ENCODE assay signal across 8 cellular contexts in genomic region chr19:42402376-42403116, GRCh38. TPM values are rescaled to one million over a fixed set of nuclear protein-coding genes. Genes with fewer than 3 reads are reported as not detected.
DNase-seq lines count a peak whose midpoint lies in the region; ATAC-seq and FAIRE-seq lines count a peak whose summit lies in the region.

No MANE protein-coding gene starts in this region.

- POLR2A ChIA-PET in activated CD4-positive, alpha-beta T cell treated with anti-CD3 and anti-CD28 coated beads, Interleukin-2, amount 10 ng/mL, durations not matched to agents 7 days and 5 days (lab: Charles Lee) = no interaction called here
- POLR2A ChIA-PET in activated CD4-positive, alpha-beta memory T cell treated with anti-CD3 and anti-CD28 coated beads, Interleukin-2, amount 10 ng/mL, durations not matched to agents 7 days and 5 days (lab: Charles Lee) = interaction anchor here (2.1 kb wide), 1 partner anchor 8 kb away, joined by 4 read pairs; no protein-coding TSS in a partner anchor

- H3K36me3 ChIP-seq in iPS-15b (ENCODE audit: control insufficient read depth, insufficient read depth, low read length) (peaks cover 3% of the 10 kb centered on the region), stomach smooth muscle (ENCODE audit: control insufficient read depth in 2 of 2, insufficient read depth in 2 of 2, low read length in 2 of 2) (no peaks in the 10 kb centered on the region)

- H3K9ac ChIP-seq in iPS-15b (ENCODE audit: low read depth, low read length) (peak overlapping the region; percentile 60), stomach smooth muscle (ENCODE audit: low read length in 2 of 2) (peak overlapping the region in 1 of 2 donors; percentile 77)

- H3K4me3 ChIP-seq in iPS-15b (ENCODE audit: low read depth, low read length) (peak overlapping the region; percentile 76), stomach smooth muscle (ENCODE audit: low read length in 2 of 2) (peak overlapping the region; percentile 66 to 77)

- H3K9me3 ChIP-seq in iPS-15b (ENCODE audit: control insufficient read depth, insufficient read depth, low read length) = no peaks in the 10 kb centered on the region
- H3K9me3 ChIP-seq in stomach smooth muscle (ENCODE audit: control insufficient read depth in 2 of 2, low read length in 2 of 2) = no peaks in the 10 kb centered on the region

- H3K27me3 ChIP-seq in iPS-15b (ENCODE audit: control insufficient read depth, insufficient read depth, low read length) (peaks cover 13% of the 10 kb centered on the region), stomach smooth muscle (ENCODE audit: control insufficient read depth in 1 of 2, insufficient read depth in 2 of 2, low read length in 2 of 2) (no peaks in the 10 kb centered on the region)

- CTCF ChIA-PET in activated CD4-positive, alpha-beta T cell treated with anti-CD3 and anti-CD28 coated beads, Interleukin-2, amount 10 ng/mL, durations not matched to agents 7 days and 5 days (lab: Charles Lee) = interaction anchor here (0.7 kb wide), 1 partner anchor 18 kb away, joined by 3 read pairs; no protein-coding TSS in a partner anchor
- CTCF ChIA-PET in activated CD4-positive, alpha-beta memory T cell treated with anti-CD3 and anti-CD28 coated beads, Interleukin-2, amount 10 ng/mL, durations not matched to agents 7 days and 5 days (lab: Charles Lee) = interaction anchor here (1.3 to 1.9 kb wide), 3 partner anchors 18 to 39 kb away, joined by 4 to 9 read pairs (median 8); no protein-coding TSS in a partner anchor

- no peaks in the 10 kb centered on the region for H3K27me3 Mint-ChIP-seq in activated CD4-positive, alpha-beta T cell treated with anti-CD3 and anti-CD28 coated beads, Interleukin-2, amount 10 ng/mL, durations not matched to agents 7 days and 5 days
- no peaks in the 10 kb centered on the region for H3K27me3 Mint-ChIP-seq in activated CD4-positive, alpha-beta memory T cell treated with anti-CD3 and anti-CD28 coated beads, Interleukin-2, amount 10 ng/mL, durations not matched to agents 7 days and 5 days

- H3K36me3 Mint-ChIP-seq in activated CD4-positive, alpha-beta T cell treated with anti-CD3 and anti-CD28 coated beads, Interleukin-2, amount 10 ng/mL, durations not matched to agents 7 days and 5 days (ENCODE audit: low read depth) = peaks cover 13% of the 10 kb centered on the region
- peaks cover 32% of the 10 kb centered on the region for H3K36me3 Mint-ChIP-seq in activated CD4-positive, alpha-beta memory T cell treated with anti-CD3 and anti-CD28 coated beads, Interleukin-2, amount 10 ng/mL, durations not matched to agents 7 days and 5 days (ENCODE audit: low read depth)

- H3K9me3 Mint-ChIP-seq in activated CD4-positive, alpha-beta T cell treated with anti-CD3 and anti-CD28 coated beads, Interleukin-2, amount 10 ng/mL, durations not matched to agents 7 days and 5 days = no peaks in the 10 kb centered on the region
- no peaks in the 10 kb centered on the region for H3K9me3 Mint-ChIP-seq in activated CD4-positive, alpha-beta memory T cell treated with anti-CD3 and anti-CD28 coated beads, Interleukin-2, amount 10 ng/mL, durations not matched to agents 7 days and 5 days

- peak overlapping the region; percentile 19 for H3K27ac Mint-ChIP-seq in activated CD4-positive, alpha-beta T cell treated with anti-CD3 and anti-CD28 coated beads, Interleukin-2, amount 10 ng/mL, durations not matched to agents 7 days and 5 days
- H3K27ac Mint-ChIP-seq in activated CD4-positive, alpha-beta memory T cell treated with anti-CD3 and anti-CD28 coated beads, Interleukin-2, amount 10 ng/mL, durations not matched to agents 7 days and 5 days = no peak overlapping the region

- H3K4me3 Mint-ChIP-seq in activated CD4-positive, alpha-beta T cell treated with anti-CD3 and anti-CD28 coated beads, Interleukin-2, amount 10 ng/mL, durations not matched to agents 7 days and 5 days = peak overlapping the region; percentile 67
- H3K4me3 Mint-ChIP-seq in activated CD4-positive, alpha-beta memory T cell treated with anti-CD3 and anti-CD28 coated beads, Interleukin-2, amount 10 ng/mL, durations not matched to agents 7 days and 5 days = peak overlapping the region; percentile 64

- no peak for ATAC-seq in HG02798 (IDR thresholded peaks at IDR 0.05; ENCODE audit: poor library complexity, unreplicated experiment)

- H3K4me1 Mint-ChIP-seq in activated CD4-positive, alpha-beta T cell treated with anti-CD3 and anti-CD28 coated beads, Interleukin-2, amount 10 ng/mL, durations not matched to agents 7 days and 5 days = peaks cover 31% of the 10 kb centered on the region
- peaks cover 29% of the 10 kb centered on the region for H3K4me1 Mint-ChIP-seq in activated CD4-positive, alpha-beta memory T cell treated with anti-CD3 and anti-CD28 coated beads, Interleukin-2, amount 10 ng/mL, durations not matched to agents 7 days and 5 days

- H3K27ac ChIP-seq in stomach smooth muscle (ENCODE audit: low read length) = no peak overlapping the region

- no peak for DNase-seq in activated CD4-positive, alpha-beta T cell treated with anti-CD3 and anti-CD28 coated beads, Interleukin-2, amount 10 ng/mL, durations not matched to agents 7 days and 5 days
- DNase-seq in activated CD4-positive, alpha-beta T cell treated with anti-CD3 and anti-CD28 coated beads for 1 hour = no peak
- no peak for DNase-seq in activated CD4-positive, alpha-beta memory T cell treated with anti-CD3 and anti-CD28 coated beads, Interleukin-2, amount 10 ng/mL, durations not matched to agents 7 days and 5 days
- no peak for DNase-seq in HTR-8/SVneo (ENCODE audit: insufficient read length, low spot score)
- DNase-seq in activated CD8-positive, alpha-beta memory T cell treated with anti-CD3 and anti-CD28 coated beads, Interleukin-2, amount 50 U/mL, for 4 hours = no peak

- peaks cover 3% of the 10 kb centered on the region for H3K4me1 ChIP-seq in iPS-15b (ENCODE audit: control insufficient read depth, insufficient read depth, low read length)
- peaks cover 15% of the 10 kb centered on the region for H3K4me1 ChIP-seq in stomach smooth muscle (ENCODE audit: control insufficient read depth, insufficient read depth, low read length)

- FAIRE-seq in HTR-8/SVneo (lab: Jason Lieb, UNC) = no peak

RNA-seq across cellular contexts. Expression of gene CNFN, which starts 12.4 kb away (rescaled TPM):
- not detected for total RNA-seq in activated CD4-positive, alpha-beta T cell treated with anti-CD3 and anti-CD28 coated beads, Interleukin-2, amount 10 ng/mL, durations not matched to agents 7 days and 5 days
- total RNA-seq in activated CD4-positive, alpha-beta memory T cell treated with anti-CD3 and anti-CD28 coated beads, Interleukin-2, amount 10 ng/mL, durations not matched to agents 7 days and 5 days = not detected

RNA-seq across cellular contexts. Expression of gene LIPE, which starts 24.6 kb away (rescaled TPM):
- total RNA-seq in activated CD4-positive, alpha-beta T cell treated with anti-CD3 and anti-CD28 coated beads, Interleukin-2, amount 10 ng/mL, durations not matched to agents 7 days and 5 days = 10 to 100 TPM; 27.7 to 29.5 TPM
- 10 to 100 TPM; 34.7 to 37.2 TPM for total RNA-seq in activated CD4-positive, alpha-beta memory T cell treated with anti-CD3 and anti-CD28 coated beads, Interleukin-2, amount 10 ng/mL, durations not matched to agents 7 days and 5 days

RNA-seq across cellular contexts. Expression of gene CXCL17, which starts 40.2 kb away (rescaled TPM):
- not detected for total RNA-seq in activated CD4-positive, alpha-beta T cell treated with anti-CD3 and anti-CD28 coated beads, Interleukin-2, amount 10 ng/mL, durations not matched to agents 7 days and 5 days
- not detected for total RNA-seq in activated CD4-positive, alpha-beta memory T cell treated with anti-CD3 and anti-CD28 coated beads, Interleukin-2, amount 10 ng/mL, durations not matched to agents 7 days and 5 days
